In genomic region chr7:65004575-65004974, GRCh38 we compare ENCODE assay signal across 1 cellular context.
TF ChIP-seq lines count a peak whose summit lies in the region.

No MANE protein-coding gene starts in this region.

TF ChIP-seq in GM12878, 131 proteins besides CTCF, POLR2A, EP300 and RAD21:
- no peak for TF ChIP-seq MYB (IDR thresholded peaks at IDR 0.05; ENCODE audit: borderline replicate concordance, low read depth, low read length)
